In the genomic region with DNA sequence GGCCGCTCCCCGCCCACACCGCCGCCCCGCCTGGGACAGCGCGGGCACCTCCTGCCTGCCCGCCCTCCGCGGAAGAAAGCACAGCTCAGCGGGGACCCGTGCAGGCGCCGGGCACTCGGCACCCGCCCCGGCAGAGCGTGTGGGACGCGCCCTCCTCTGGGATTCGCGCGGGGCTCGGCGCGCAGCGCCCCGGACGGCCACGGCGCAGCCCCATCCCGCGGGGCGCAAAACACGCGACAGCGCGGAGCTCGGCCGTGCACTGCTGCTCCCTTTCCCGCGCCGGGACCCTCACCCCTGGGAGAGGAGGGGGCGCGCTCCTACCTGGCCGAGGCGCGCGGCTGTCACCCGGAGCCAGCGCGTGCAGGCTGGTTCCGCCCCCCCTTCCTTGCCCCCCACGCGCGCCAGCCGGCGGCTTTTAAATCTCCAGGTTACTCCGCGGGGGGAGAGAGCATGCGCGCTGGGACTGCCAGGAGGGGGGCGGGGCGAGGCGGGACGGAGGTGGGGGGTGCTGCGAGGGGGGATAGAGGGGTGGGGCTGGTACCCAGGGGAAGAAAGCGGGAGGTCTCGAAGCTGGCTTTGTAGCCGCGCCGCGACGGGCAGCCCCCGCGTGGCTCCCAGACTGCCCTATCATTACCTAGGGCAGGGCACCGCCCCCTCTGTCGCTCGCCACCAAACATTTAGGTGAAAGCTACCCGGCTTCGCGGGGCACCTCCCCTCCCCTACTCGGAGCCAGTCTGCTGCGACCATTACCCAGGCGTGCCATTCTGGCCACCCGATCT, we compare ENCODE assay signal across 7 cellular contexts. TPM values are rescaled to one million over a fixed set of nuclear protein-coding genes. Genes with fewer than 3 reads are reported as not detected.
DNase-seq lines count a peak whose midpoint lies in the region; ATAC-seq and TF ChIP-seq lines count a peak whose summit lies in the region.

A gene with protein sequence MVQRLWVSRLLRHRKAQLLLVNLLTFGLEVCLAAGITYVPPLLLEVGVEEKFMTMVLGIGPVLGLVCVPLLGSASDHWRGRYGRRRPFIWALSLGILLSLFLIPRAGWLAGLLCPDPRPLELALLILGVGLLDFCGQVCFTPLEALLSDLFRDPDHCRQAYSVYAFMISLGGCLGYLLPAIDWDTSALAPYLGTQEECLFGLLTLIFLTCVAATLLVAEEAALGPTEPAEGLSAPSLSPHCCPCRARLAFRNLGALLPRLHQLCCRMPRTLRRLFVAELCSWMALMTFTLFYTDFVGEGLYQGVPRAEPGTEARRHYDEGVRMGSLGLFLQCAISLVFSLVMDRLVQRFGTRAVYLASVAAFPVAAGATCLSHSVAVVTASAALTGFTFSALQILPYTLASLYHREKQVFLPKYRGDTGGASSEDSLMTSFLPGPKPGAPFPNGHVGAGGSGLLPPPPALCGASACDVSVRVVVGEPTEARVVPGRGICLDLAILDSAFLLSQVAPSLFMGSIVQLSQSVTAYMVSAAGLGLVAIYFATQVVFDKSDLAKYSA (minus strand): TSS at position 437 of the 779 bp plus-strand sequence. CDS start 15,853 bp downstream, outside the sequence.

- no peaks in the 10 kb centered on the region for H3K36me3 Mint-ChIP-seq in activated CD8-positive, alpha-beta T cell treated with anti-CD3 and anti-CD28 coated beads, Interleukin-2, amount 10 ng/mL, durations not matched to agents 7 days and 5 days (ENCODE audit: low read depth)
- H3K36me3 Mint-ChIP-seq in naive B cell, result no peaks in the 10 kb centered on the region

- H3K27ac Mint-ChIP-seq in activated CD8-positive, alpha-beta T cell treated with anti-CD3 and anti-CD28 coated beads, Interleukin-2, amount 10 ng/mL, durations not matched to agents 7 days and 5 days, result no peak within 1 kb of the TSS
- H3K27ac Mint-ChIP-seq in naive B cell, result peak within 1 kb of the TSS; percentile 13 to 95 (median 86)

- H3K4me1 Mint-ChIP-seq in activated CD8-positive, alpha-beta T cell treated with anti-CD3 and anti-CD28 coated beads, Interleukin-2, amount 10 ng/mL, durations not matched to agents 7 days and 5 days (ENCODE audit: low read depth), result peaks cover 9% of the 10 kb centered on the region
- peaks cover 24 to 51% (median 49%) of the 10 kb centered on the region in 3 donors for H3K4me1 Mint-ChIP-seq in naive B cell

- H3K9me3 Mint-ChIP-seq in activated CD8-positive, alpha-beta T cell treated with anti-CD3 and anti-CD28 coated beads, Interleukin-2, amount 10 ng/mL, durations not matched to agents 7 days and 5 days (ENCODE audit: insufficient read depth), result no peaks in the 10 kb centered on the region
- H3K9me3 Mint-ChIP-seq in naive B cell, result peaks cover 0 to 1% (median 0%) of the 10 kb centered on the region in 7 donors

- H3K27me3 Mint-ChIP-seq in activated CD8-positive, alpha-beta T cell treated with anti-CD3 and anti-CD28 coated beads, Interleukin-2, amount 10 ng/mL, durations not matched to agents 7 days and 5 days (ENCODE audit: low read depth), result peaks cover 23% of the 10 kb centered on the region
- H3K27me3 Mint-ChIP-seq in naive B cell, result no peaks in the 10 kb centered on the region

- peak within 1 kb of the TSS; percentile 93 for H3K27ac ChIP-seq in substantia nigra (ENCODE audit: low read depth, low read length, poor library complexity, severe bottlenecking)

- CTCF ChIA-PET in activated CD8-positive, alpha-beta T cell treated with anti-CD3 and anti-CD28 coated beads, Interleukin-2, amount 10 ng/mL, durations not matched to agents 7 days and 5 days (lab: Charles Lee), result interaction anchor here (1.0 to 7.3 kb wide), 6 partner anchors 8 to 239 kb away, joined by 3 to 52 read pairs (median 3); no protein-coding TSS in a partner anchor

- H3K4me3 ChIP-seq in GM12875 (ENCODE audit: low read depth, low read length), result peak within 1 kb of the TSS; percentile 59
- peak within 1 kb of the TSS; percentile 54 for H3K4me3 ChIP-seq in epithelial cell of proximal tubule (ENCODE audit: low read depth, low read length)

- peak; percentile 25 for DNase-seq in M059J (ENCODE audit: low read depth)
- DNase-seq in activated CD8-positive, alpha-beta T cell treated with anti-CD3 and anti-CD28 coated beads, Interleukin-2, amount 10 ng/mL, durations not matched to agents 7 days and 5 days, result peak; percentile 29
- DNase-seq in epithelial cell of proximal tubule (ENCODE audit: low read depth), result no peak
- peak; percentile 47 for DNase-seq in naive B cell
- DNase-seq in substantia nigra (lab: John Stamatoyannopoulos, UW), result peak in 25 of 49 donors; percentile 28 to 71 (median 47)
- no peak for DNase-seq in KG1 (lab: John Stamatoyannopoulos, UW)

- ATAC-seq in activated CD8-positive, alpha-beta T cell treated with anti-CD3 and anti-CD28 coated beads, Interleukin-2, amount 10 ng/mL, durations not matched to agents 7 days and 5 days, result peak; percentile 87
- ATAC-seq in naive B cell (ENCODE audit: low read depth in 2 of 2), result peak; percentile 67

- POLR2A ChIA-PET in activated CD8-positive, alpha-beta T cell treated with anti-CD3 and anti-CD28 coated beads, Interleukin-2, amount 10 ng/mL, durations not matched to agents 7 days and 5 days (lab: Charles Lee), result interaction anchor here (0.6 kb wide), 1 partner anchor 23 kb away, joined by 4 read pairs; no protein-coding TSS in a partner anchor

- TF ChIP-seq CTCF in GM12875 (IDR thresholded peaks at IDR 0.05; ENCODE audit: borderline replicate concordance, insufficient read depth, low read depth, low read length) (no peak), epithelial cell of proximal tubule (conservative IDR thresholded peaks at IDR 0.05; ENCODE audit: low read depth, low read length) (no peak)

- peak within 1 kb of the TSS; percentile 75 for H3K4me3 Mint-ChIP-seq in activated CD8-positive, alpha-beta T cell treated with anti-CD3 and anti-CD28 coated beads, Interleukin-2, amount 10 ng/mL, durations not matched to agents 7 days and 5 days
- H3K4me3 Mint-ChIP-seq in naive B cell, result peak within 1 kb of the TSS; percentile 83 to 95 (median 90)

RNA-seq across cellular contexts. Expression of the gene that starts here (rescaled TPM):
- total RNA-seq in M059J (2014; rRNA removed; shearing (Covaris generic)), result 4.4 and 7.8 TPM in 2 replicates
- total RNA-seq in activated CD8-positive, alpha-beta T cell treated with anti-CD3 and anti-CD28 coated beads, Interleukin-2, amount 10 ng/mL, durations not matched to agents 7 days and 5 days, result under 1 TPM; 0.18 to 0.21 TPM
- 6.5 and 9.1 TPM in 2 replicates for total RNA-seq in epithelial cell of proximal tubule
- 1 to 10 TPM in 5 of 6 donors, under 1 TPM in 1; 0.96 to 5.4 (median 4.0) TPM for polyA plus RNA-seq in naive B cell (ENCODE audit: low read depth in 6 of 6)

Comparison
In these comparisons a context has a peak if more than half of its experiments do, and no peak if none do; other contexts are left out.
1. Peak in DNase-seq and ATAC-seq in activated CD8-positive, alpha-beta T cell treated with anti-CD3 and anti-CD28 coated beads, Interleukin-2, amount 10 ng/mL, durations not matched to agents 7 days and 5 days; RNA of the gene not detected or under 1 TPM.
2. DNase-seq: peak in M059J (single experiment), naive B cell (single experiment) and substantia nigra (25 of 49); none in epithelial cell of proximal tubule (single experiment) and KG1 (single experiment).